ENCODE assay signal across 16 cellular contexts in genomic region chr1:88888755-88889154, GRCh38. TPM values are rescaled to one million over a fixed set of nuclear protein-coding genes. Genes with fewer than 3 reads are reported as not detected.
DNase-seq lines count a peak whose midpoint lies in the region; ATAC-seq, FAIRE-seq and TF ChIP-seq lines count a peak whose summit lies in the region.
"Had no signal": no experiment of that assay in that cellular context is flagged by ENCODE, and none has a peak within 500 bp of the region (broad histone marks: within the 10 kb centered on the region; RNA-seq: fewer than 3 reads in every experiment).

No MANE protein-coding gene starts in this region.

- H3K9ac ChIP-seq in PC-3 (ENCODE audit: low read length) = no peak overlapping the region
- no peak overlapping the region for H3K9ac ChIP-seq in kidney (ENCODE audit: low read length in 2 of 2)

- H3K9me3 Mint-ChIP-seq in activated CD8-positive, alpha-beta memory T cell treated with anti-CD3 and anti-CD28 coated beads, Interleukin-2, amount 10 ng/mL, durations not matched to agents 7 days and 5 days (ENCODE audit: low read depth) = no peaks in the 10 kb centered on the region

- FAIRE-seq in kidney (lab: Jason Lieb, UNC) = no peak

- CTCF ChIA-PET in activated CD8-positive, alpha-beta memory T cell treated with anti-CD3 and anti-CD28 coated beads, Interleukin-2, amount 10 ng/mL, durations not matched to agents 7 days and 5 days (lab: Charles Lee) = interaction anchor here (1.2 to 5.8 kb wide), 2 partner anchors 12 to 213 kb away, joined by 6 to 45 read pairs; no protein-coding TSS in a partner anchor
- CTCF ChIA-PET in PC-3 (lab: Charles Lee) = no interaction called here

- H3K36me3 ChIP-seq in PC-3 (ENCODE audit: low read depth, low read length) (peaks cover 27% of the 10 kb centered on the region), psoas muscle (ENCODE audit: insufficient read depth in 1 of 2, low read depth in 1 of 2) (peaks cover 2 to 37% of the 10 kb centered on the region in 2 donors), kidney (ENCODE audit: control insufficient read depth in 1 of 2, insufficient read depth in 2 of 2, low read length in 2 of 2) (peaks cover 3 to 7% of the 10 kb centered on the region in 2 donors)

- H3K27me3 ChIP-seq in PC-3 (ENCODE audit: low read length) (no peaks in the 10 kb centered on the region), psoas muscle (ENCODE audit: insufficient read depth in 3 of 3, low read length in 2 of 3) (no peaks in the 10 kb centered on the region)
- H3K27me3 ChIP-seq: heart right ventricle, transverse colon had no signal

- 71 to 75% (median 71%) methylated on average over 1 of the region's 1 CpG for WGBS in psoas muscle, 3 donors

- intact Hi-C loops in PC-3 (cut with micrococcal nuclease) (no loop called here), psoas muscle (cut with DNase I) (no loop called here), kidney (cut with DNase I) (no loop called here)

- TF ChIP-seq CTCF in PC-3 (conservative IDR thresholded peaks at IDR 0.05; ENCODE audit: low read depth, low read length) = no peak
- no peak for TF ChIP-seq CTCF in psoas muscle (IDR thresholded peaks at IDR 0.05)
- no peak for TF ChIP-seq CTCF in kidney (IDR thresholded peaks at IDR 0.05; ENCODE audit: borderline replicate concordance, extremely low read depth, insufficient read depth)

- H3K9me3 ChIP-seq in PC-3 (ENCODE audit: low read length) = no peaks in the 10 kb centered on the region
- H3K9me3 ChIP-seq in psoas muscle = no peaks in the 10 kb centered on the region
- H3K9me3 ChIP-seq in kidney (ENCODE audit: control insufficient read depth in 1 of 2, low read length in 2 of 2) = no peaks in the 10 kb centered on the region
- H3K9me3 ChIP-seq: heart right ventricle, left ventricle myocardium inferior, transverse colon had no signal

- H3K27me3 Mint-ChIP-seq in activated CD8-positive, alpha-beta memory T cell treated with anti-CD3 and anti-CD28 coated beads, Interleukin-2, amount 10 ng/mL, durations not matched to agents 7 days and 5 days = no peaks in the 10 kb centered on the region

- H3K4me3 ChIP-seq in PC-3 (ENCODE audit: low read length) = peak overlapping the region; percentile 31; the same call in 1 of the 2 replicates
- H3K4me3 ChIP-seq in psoas muscle = peak overlapping the region; percentile 91
- H3K4me3 ChIP-seq in kidney (ENCODE audit: low read length in 2 of 2) = no peak overlapping the region

- no TSS peak for BruUV-seq in PC-3 (replicated peaks; lab: Mats Ljungman, UMichigan)

- no peaks in the 10 kb centered on the region for H3K9me2 ChIP-seq in PC-3 (replicated peaks; ENCODE audit: low read length)

- H3K27ac Mint-ChIP-seq in activated CD8-positive, alpha-beta memory T cell treated with anti-CD3 and anti-CD28 coated beads, Interleukin-2, amount 10 ng/mL, durations not matched to agents 7 days and 5 days = peak overlapping the region; percentile 79

- DNase-seq in activated CD8-positive, alpha-beta memory T cell treated with anti-CD3 and anti-CD28 coated beads, Interleukin-2, amount 10 ng/mL, durations not matched to agents 7 days and 5 days = no peak
- DNase-seq in activated CD8-positive, alpha-beta memory T cell treated with anti-CD3 and anti-CD28 coated beads, Interleukin-2, amount 50 U/mL, for 48 hours = no peak
- no peak for DNase-seq in PC-3
- DNase-seq in central memory CD4-positive, alpha-beta T cell = peak; percentile 48
- no peak for DNase-seq in psoas muscle
- DNase-seq in GM19240 (ENCODE audit: insufficient read length, low spot score) = no peak
- DNase-seq in kidney = no peak
- DNase-seq in NCI-H524 (lab: John Stamatoyannopoulos, UW) = no peak
- DNase-seq: ACHN, caudate nucleus, heart right ventricle, left ventricle myocardium inferior, NCI-H774, SHP77 treated with DMSO at 0.1 percent for 48 hours, transverse colon had no signal

- POLR2A ChIA-PET in PC-3 (lab: Charles Lee; ENCODE audit: unreplicated experiment) = no interaction called here

- peak overlapping the region; percentile 97; the same call in 1 of the 2 replicates for H3K4me2 ChIP-seq in PC-3 (ENCODE audit: low read length)

- no peaks in the 10 kb centered on the region for H3F3A ChIP-seq in PC-3 (ENCODE audit: low read length, unreplicated experiment)

- peaks cover 24% of the 10 kb centered on the region for H3K36me3 Mint-ChIP-seq in activated CD8-positive, alpha-beta memory T cell treated with anti-CD3 and anti-CD28 coated beads, Interleukin-2, amount 10 ng/mL, durations not matched to agents 7 days and 5 days

- peaks cover 55% of the 10 kb centered on the region for H3K4me1 Mint-ChIP-seq in activated CD8-positive, alpha-beta memory T cell treated with anti-CD3 and anti-CD28 coated beads, Interleukin-2, amount 10 ng/mL, durations not matched to agents 7 days and 5 days

- ATAC-seq in activated CD8-positive, alpha-beta memory T cell treated with anti-CD3 and anti-CD28 coated beads, Interleukin-2, amount 10 ng/mL, durations not matched to agents 7 days and 5 days = peak; percentile 17
- no peak for ATAC-seq in PC-3
- no peak for ATAC-seq in psoas muscle
- ATAC-seq: heart right ventricle had no signal

- H4K20me1 ChIP-seq in PC-3 (ENCODE audit: low read length) = peaks cover 18% of the 10 kb centered on the region

- H3K79me2 ChIP-seq in PC-3 (ENCODE audit: low read length) = peaks cover 43% of the 10 kb centered on the region

- H3K27ac ChIP-seq in PC-3 (ENCODE audit: low read length) (no peak overlapping the region), psoas muscle (no peak overlapping the region), kidney (ENCODE audit: low read depth in 2 of 2, low read length in 2 of 2) (no peak overlapping the region)
- H3K27ac ChIP-seq: epithelial cell of prostate, heart right ventricle, left ventricle myocardium inferior, transverse colon had no signal

- H2AFZ ChIP-seq in PC-3 (ENCODE audit: low read length) = no peak overlapping the region

- H3K4me1 ChIP-seq in PC-3 (ENCODE audit: insufficient read depth, low read length) (peaks cover 26% of the 10 kb centered on the region), psoas muscle (peaks cover 20% of the 10 kb centered on the region), kidney (ENCODE audit: control insufficient read depth in 1 of 2, insufficient read depth in 1 of 2, low read depth in 1 of 2, low read length in 2 of 2) (peaks cover 8 to 13% of the 10 kb centered on the region in 2 donors)

- peak overlapping the region; percentile 42 for H3K4me3 Mint-ChIP-seq in activated CD8-positive, alpha-beta memory T cell treated with anti-CD3 and anti-CD28 coated beads, Interleukin-2, amount 10 ng/mL, durations not matched to agents 7 days and 5 days

RNA-seq across cellular contexts. Expression of gene GTF2B, which starts 2.6 kb away (rescaled TPM):
- 10 to 100 TPM; 34.8 to 42.4 TPM for total RNA-seq in activated CD8-positive, alpha-beta memory T cell treated with anti-CD3 and anti-CD28 coated beads, Interleukin-2, amount 10 ng/mL, durations not matched to agents 7 days and 5 days
- total RNA-seq in PC-3 (2014; rRNA removed) (29.3 and 32.1 TPM in 2 replicates), psoas muscle (10 to 100 TPM; 11.8 to 16.2 (median 14.2) TPM), kidney (24.3 TPM)
- polyA plus RNA-seq in psoas muscle (10 to 100 TPM; 15.4 to 23.3 (median 15.6) TPM), kidney (ENCODE audit: insufficient read depth, low read depth, low replicate concordance) (33.0 TPM)

Comparison
In these comparisons a context has a peak if more than half of its experiments do, and no peak if none do; other contexts are left out.
1. H3K4me3 ChIP-seq: peak in PC-3 (single experiment) and psoas muscle (single experiment); none in kidney (0 of 2).